ENCODE assay signal across 13 cellular contexts in the genomic region with DNA sequence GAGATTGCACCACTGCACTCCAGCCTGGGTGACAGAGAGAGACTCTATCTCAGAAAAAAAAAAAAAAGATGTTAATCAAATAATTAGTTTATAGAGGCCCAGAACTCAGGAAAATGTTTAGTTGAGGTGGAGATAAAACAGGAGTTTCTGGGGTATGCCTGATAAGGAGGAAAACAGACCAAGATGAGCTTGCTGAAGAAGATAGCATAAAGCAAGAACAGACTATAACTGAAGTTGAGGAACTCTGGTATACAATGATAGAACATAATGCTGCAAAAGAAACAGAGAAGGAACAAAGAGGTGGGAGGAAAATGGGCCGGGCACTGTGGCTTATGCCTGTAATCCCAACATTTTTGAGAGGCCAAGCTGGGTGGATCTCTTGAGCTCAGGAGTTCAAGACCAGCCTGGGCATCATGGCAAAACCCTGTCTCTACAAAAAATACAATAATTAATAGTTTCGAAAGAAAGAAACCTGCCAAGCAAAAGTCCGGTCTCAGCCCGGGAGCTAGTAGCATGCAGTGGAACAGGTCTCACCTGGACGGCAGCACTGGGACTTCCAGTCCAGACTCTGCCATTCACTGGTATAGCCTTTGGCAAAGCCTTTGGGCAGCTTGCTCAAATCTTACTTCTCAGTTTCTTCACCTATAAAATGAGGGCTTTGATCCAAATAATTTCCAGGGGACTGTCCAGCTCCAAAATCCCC.
"Had no signal": no experiment of that assay in that cellular context is flagged by ENCODE, and none has a peak within 500 bp of the region (broad histone marks: within the 10 kb centered on the region; RNA-seq: fewer than 3 reads in every experiment).

No MANE protein-coding gene starts in this region.

- H3K9me3 ChIP-seq: ascending aorta, gastroesophageal sphincter, left lung, psoas muscle, suprapubic skin had no signal

- H3K27me3 ChIP-seq: ascending aorta, gastroesophageal sphincter, left lung, suprapubic skin had no signal

- H3K4me1 ChIP-seq: ascending aorta, gastroesophageal sphincter, psoas muscle, suprapubic skin had no signal

- FAIRE-seq: keratinocyte had no signal

- H3K27ac ChIP-seq: ascending aorta, gastroesophageal sphincter, left lung, psoas muscle, suprapubic skin had no signal

- DNase-seq: activated CD4-positive, alpha-beta T cell treated with anti-CD3 and anti-CD28 coated beads for 1 hour; activated CD4-positive, alpha-beta T cell treated with anti-CD3 and anti-CD28 coated beads, Interleukin-2, amount 50 U/mL, for 48 hours; activated naive CD4-positive, alpha-beta T cell; left lung; mesenchymal stem cell; psoas muscle; stimulated activated naive CD8-positive, alpha-beta T cell treated with anti-CD3 and anti-CD28 coated beads, Interleukin-15, Interleukin-2, amounts not matched to agents 100 U/mL and 50 U/mL, for 24 hours; T-helper 2 cell had no signal

- ATAC-seq: gastroesophageal sphincter; left lung; psoas muscle; sciatic nerve; stimulated activated naive CD8-positive, alpha-beta T cell treated with anti-CD3 and anti-CD28 coated beads, Interleukin-15, Interleukin-2, amounts not matched to agents 100 U/mL and 50 U/mL, for 24 hours had no signal

- H3K4me3 ChIP-seq: ascending aorta, gastroesophageal sphincter, left lung, psoas muscle, suprapubic skin had no signal
